ENCODE assay signal across 19 cellular contexts in the genomic region with DNA sequence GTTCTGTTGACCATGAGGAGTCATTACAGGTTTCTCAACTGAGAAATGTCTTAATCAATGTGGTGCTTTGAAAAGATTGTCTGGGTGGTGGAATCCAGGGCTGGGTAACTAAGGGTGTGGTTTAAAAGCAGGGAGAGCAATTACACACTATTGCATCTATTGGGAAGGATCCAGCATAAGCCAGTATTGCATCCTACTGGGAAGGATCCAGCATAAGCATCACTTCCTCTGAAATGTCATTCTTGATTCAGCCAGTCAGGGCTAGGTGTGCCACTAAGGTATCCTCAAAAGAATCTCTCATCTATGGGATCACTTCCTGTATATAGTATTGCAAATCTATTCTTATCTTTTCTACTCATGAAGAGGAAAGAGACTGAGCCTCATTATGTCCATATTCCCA. TPM values are rescaled to one million over a fixed set of nuclear protein-coding genes. Genes with fewer than 3 reads are reported as not detected.
DNase-seq lines count a peak whose midpoint lies in the region; ATAC-seq and TF ChIP-seq lines count a peak whose summit lies in the region.
"Had no signal": no experiment of that assay in that cellular context is flagged by ENCODE, and none has a peak within 500 bp of the region (broad histone marks: within the 10 kb centered on the region; RNA-seq: fewer than 3 reads in every experiment).

No MANE protein-coding gene starts in this region.

- H3K4me3 ChIP-seq in RWPE2 (ENCODE audit: severe bottlenecking) = no peak overlapping the region
- no peak overlapping the region for H3K4me3 ChIP-seq in fibroblast of mammary gland (ENCODE audit: control insufficient read depth, low read depth, low read length)
- no peak overlapping the region for H3K4me3 ChIP-seq in SJCRH30
- H3K4me3 ChIP-seq: K562, Peyer's patch had no signal

- ATAC-seq in RWPE2 (ENCODE audit: low read depth) = peak; percentile 79
- ATAC-seq: K562 had no signal

- TF ChIP-seq CTCF in RWPE2 (IDR thresholded peaks at IDR 0.05; ENCODE audit: poor library complexity, severe bottlenecking) (no peak), fibroblast of mammary gland (conservative IDR thresholded peaks at IDR 0.05; ENCODE audit: control insufficient read depth, insufficient read depth, low read depth, low read length) (no peak)

- no peaks in the 10 kb centered on the region for H3K36me3 ChIP-seq in RWPE2 (ENCODE audit: low read depth)
- H3K36me3 ChIP-seq in SJCRH30 = no peaks in the 10 kb centered on the region
- H3K36me3 ChIP-seq: Peyer's patch had no signal

- peak; percentile 34 for DNase-seq in LoVo (ENCODE audit: low spot score)
- no peak for DNase-seq in RWPE2 (ENCODE audit: low spot score)
- peak; percentile 7 for DNase-seq in fibroblast of mammary gland (ENCODE audit: low read depth)
- DNase-seq in NCI-H2081 treated with DMSO at 0.1 percent for 48 hours (lab: John Stamatoyannopoulos, UW) = no peak
- no peak for DNase-seq in DMS 273 (lab: John Stamatoyannopoulos, UW; ENCODE audit: unreplicated experiment)
- no peak for DNase-seq in ureter (ENCODE audit: low spot score)
- DNase-seq in SJCRH30 = no peak
- DNase-seq: ACHN, AML-193, DMS79, GOT3, MV-4-11, NCI-H1694 treated with DMSO at 0.1 percent for 48 hours, NCI-H69, Peyer's patch, SHP77, SK-N-SH had no signal

- H3K4me1 ChIP-seq in RWPE2 (ENCODE audit: insufficient read depth, poor library complexity, severe bottlenecking) (peaks cover 7% of the 10 kb centered on the region), SJCRH30 (no peaks in the 10 kb centered on the region)

- H3K27me3 ChIP-seq in RWPE2 (ENCODE audit: insufficient read depth, poor library complexity, severe bottlenecking) = no peaks in the 10 kb centered on the region
- H3K27me3 ChIP-seq in SJCRH30 = no peaks in the 10 kb centered on the region
- H3K27me3 ChIP-seq: Peyer's patch had no signal

- H3K27ac ChIP-seq in RWPE2 (ENCODE audit: poor library complexity, severe bottlenecking) = no peak overlapping the region
- no peak overlapping the region for H3K27ac ChIP-seq in SJCRH30
- H3K27ac ChIP-seq: C4-2B, Peyer's patch had no signal

- H3K9me3 ChIP-seq in RWPE2 (ENCODE audit: severe bottlenecking) (no peaks in the 10 kb centered on the region), SJCRH30 (replicated peaks) (no peaks in the 10 kb centered on the region)
- H3K9me3 ChIP-seq: Peyer's patch, SK-N-SH had no signal

RNA-seq across cellular contexts. Expression of a gene that starts 38.6 kb away (rescaled TPM):
- 16.7 TPM for total RNA-seq in ureter
- total RNA-seq in SJCRH30 (2014; rRNA removed; shearing (Covaris generic)) = 0.77 and 1.9 TPM in 2 replicates

Comparison
In these comparisons a context has a peak if more than half of its experiments do, and no peak if none do; other contexts are left out.
1. DNase-seq: peak in LoVo (single experiment) and fibroblast of mammary gland (single experiment); none in RWPE2 (single experiment), NCI-H2081 treated with DMSO at 0.1 percent for 48 hours (single experiment), DMS 273 (single experiment), ureter (single experiment) and SJCRH30 (0 of 2).